Comparison of ENCODE assay signal across 29 cellular contexts in the genomic region with DNA sequence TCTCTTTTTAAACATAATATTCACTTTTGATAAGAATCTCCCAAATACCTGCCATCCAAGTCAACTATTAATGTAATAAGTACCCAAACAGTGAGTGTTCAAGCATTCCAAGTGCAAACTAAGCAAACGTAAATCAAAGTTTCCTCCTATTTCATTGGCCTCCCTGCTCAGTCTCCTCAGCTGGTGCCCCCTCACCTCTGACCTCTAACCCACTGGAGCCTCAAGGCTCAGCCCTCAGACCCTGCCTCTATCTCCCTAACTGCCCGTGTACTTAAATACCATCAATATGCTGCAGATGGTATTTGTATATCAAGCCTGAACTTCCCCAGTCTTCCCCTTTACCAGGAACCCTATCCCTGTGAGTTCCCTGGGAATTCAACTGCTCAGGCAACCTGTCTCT. TPM values are rescaled to one million over a fixed set of nuclear protein-coding genes. Genes with fewer than 3 reads are reported as not detected.
DNase-seq lines count a peak whose midpoint lies in the region; ATAC-seq, FAIRE-seq and TF ChIP-seq lines count a peak whose summit lies in the region.
"Had no signal": no experiment of that assay in that cellular context is flagged by ENCODE, and none has a peak within 500 bp of the region (broad histone marks: within the 10 kb centered on the region; RNA-seq: fewer than 3 reads in every experiment).

No MANE protein-coding gene starts in this region.

- no peak overlapping the region for H3K4me2 ChIP-seq in HepG2 (ENCODE audit: low read depth, low read length)
- H3K4me2 ChIP-seq: A549 had no signal

- no peaks in the 10 kb centered on the region for H3K27me3 ChIP-seq in CD8-positive, alpha-beta memory T cell (ENCODE audit: insufficient read depth, low read length, poor library complexity, severe bottlenecking)
- no peaks in the 10 kb centered on the region for H3K27me3 ChIP-seq in HepG2 (ENCODE audit: control insufficient read depth in 1 of 2, insufficient read depth in 2 of 2, low read length in 2 of 2)
- H3K27me3 ChIP-seq: colonic mucosa, stomach had no signal

- no peak overlapping the region for H2AFZ ChIP-seq in HepG2 (ENCODE audit: low read length)

- no peak overlapping the region for H3K9ac ChIP-seq in HepG2 (ENCODE audit: insufficient read depth, low read depth, low read length)

- peak overlapping the region; percentile 27 for H3K27ac Mint-ChIP-seq in activated T-cell treated with anti-CD3 and anti-CD28 coated beads, Interleukin-2, amount 50 U/mL, for 24 hours
- peak overlapping the region in 5 of 8 donors; percentile 33 to 81 (median 72) for H3K27ac Mint-ChIP-seq in CD8-positive, alpha-beta memory T cell
- peak overlapping the region; percentile 20 for H3K27ac Mint-ChIP-seq in activated T-helper 2 cell treated with anti-CD3 and anti-CD28 coated beads, Interferon-gamma antibody, Interleukin-2, Interleukin-4, amounts not matched to agents 10 μg/mL and 5 μg/mL and 100 μg/mL, durations not matched to agents 14 hours and 24 hours and 36 hours
- H3K27ac Mint-ChIP-seq in naive thymus-derived CD8-positive, alpha-beta T cell = peak overlapping the region in 7 of 10 donors; percentile 17 to 87 (median 37)
- H3K27ac Mint-ChIP-seq: activated naive CD4-positive, alpha-beta T cell treated with anti-CD3 and anti-CD28 coated beads, Interleukin-2, amount 10 ng/mL, durations not matched to agents 7 days and 5 days; CD8-positive, alpha-beta T cell; T-helper 1 cell treated with Interleukin-12 subunit alpha and Interleukin-12 subunit beta and Interleukin-4 antibody, amounts not matched to agents 30 μg/mL and 1 μg/mL, for 36 hours had no signal

- TF ChIP-seq CTCF in HepG2 (CRISPR knock-in tag; IDR thresholded peaks at IDR 0.05) = no peak

- H3K4me1 ChIP-seq in CD8-positive, alpha-beta memory T cell (ENCODE audit: insufficient read depth, low read length) = peaks cover 8% of the 10 kb centered on the region
- peaks cover 45% of the 10 kb centered on the region for H3K4me1 ChIP-seq in HepG2 (ENCODE audit: insufficient read depth, low read length)
- H3K4me1 ChIP-seq: A549, colonic mucosa had no signal

- intact Hi-C loops in activated T-helper 2 cell treated with anti-CD3 and anti-CD28 coated beads, Interferon-gamma antibody, Interleukin-2, Interleukin-4, amounts not matched to agents 10 μg/mL and 5 μg/mL and 100 μg/mL, durations not matched to agents 14 hours and 24 hours and 36 hours (cut with micrococcal nuclease) = no loop called here
- intact Hi-C loops in HepG2 (cut with micrococcal nuclease; ENCODE audit: unreplicated experiment) = no loop called here

- no peaks in the 10 kb centered on the region for H3K27me3 Mint-ChIP-seq in activated T-cell treated with anti-CD3 and anti-CD28 coated beads, Interleukin-2, amount 50 U/mL, for 24 hours
- H3K27me3 Mint-ChIP-seq in CD8-positive, alpha-beta memory T cell = no peaks in the 10 kb centered on the region
- H3K27me3 Mint-ChIP-seq in activated T-helper 2 cell treated with anti-CD3 and anti-CD28 coated beads, Interferon-gamma antibody, Interleukin-2, Interleukin-4, amounts not matched to agents 10 μg/mL and 5 μg/mL and 100 μg/mL, durations not matched to agents 14 hours and 24 hours and 36 hours (ENCODE audit: low read depth) = no peaks in the 10 kb centered on the region
- H3K27me3 Mint-ChIP-seq in naive thymus-derived CD8-positive, alpha-beta T cell = no peaks in the 10 kb centered on the region
- H3K27me3 Mint-ChIP-seq: activated naive CD4-positive, alpha-beta T cell treated with anti-CD3 and anti-CD28 coated beads, Interleukin-2, amount 10 ng/mL, durations not matched to agents 7 days and 5 days had no signal

- in situ Hi-C loops in HepG2 (cut with HindIII; ENCODE audit: extremely low pct_ligation_motif_present, low pct_unique_long_range_greater_than_20kb) = no loop called here

- no peak overlapping the region for H3K4me3 Mint-ChIP-seq in activated T-cell treated with anti-CD3 and anti-CD28 coated beads, Interleukin-2, amount 50 U/mL, for 24 hours
- H3K4me3 Mint-ChIP-seq in CD8-positive, alpha-beta memory T cell = no peak overlapping the region
- no peak overlapping the region for H3K4me3 Mint-ChIP-seq in activated T-helper 2 cell treated with anti-CD3 and anti-CD28 coated beads, Interferon-gamma antibody, Interleukin-2, Interleukin-4, amounts not matched to agents 10 μg/mL and 5 μg/mL and 100 μg/mL, durations not matched to agents 14 hours and 24 hours and 36 hours (ENCODE audit: low read depth)
- H3K4me3 Mint-ChIP-seq in naive thymus-derived CD8-positive, alpha-beta T cell = no peak overlapping the region
- H3K4me3 Mint-ChIP-seq: activated naive CD4-positive, alpha-beta T cell treated with anti-CD3 and anti-CD28 coated beads, Interleukin-2, amount 10 ng/mL, durations not matched to agents 7 days and 5 days; CD8-positive, alpha-beta T cell; T-helper 1 cell treated with Interleukin-12 subunit alpha and Interleukin-12 subunit beta and Interleukin-4 antibody, amounts not matched to agents 30 μg/mL and 1 μg/mL, for 36 hours had no signal

- TF ChIP-seq EP300 in HepG2 (IDR thresholded peaks at IDR 0.05; ENCODE audit: low read depth in 2 of 2, low read length in 2 of 2) (no peak), HepG2 (CRISPR knock-in tag; IDR thresholded peaks at IDR 0.05; ENCODE audit: borderline replicate concordance) (no peak)

- H3K4me3 ChIP-seq in CD8-positive, alpha-beta memory T cell (ENCODE audit: low read length) = no peak overlapping the region
- no peak overlapping the region for H3K4me3 ChIP-seq in HepG2 (replicated peaks in 1 of 3; ENCODE audit: insufficient read depth in 1 of 3, low read depth in 2 of 3, low read length in 3 of 3)
- H3K4me3 ChIP-seq: A549, colonic mucosa, SK-N-MC, stomach had no signal

- H3K9me3 ChIP-seq in CD8-positive, alpha-beta memory T cell (ENCODE audit: low read length) = no peaks in the 10 kb centered on the region
- H3K9me3 ChIP-seq in HepG2 (ENCODE audit: low read length) = no peaks in the 10 kb centered on the region
- H3K9me3 ChIP-seq: A549, colonic mucosa, stomach had no signal

- peaks cover 85% of the 10 kb centered on the region for H3K36me3 Mint-ChIP-seq in activated T-cell treated with anti-CD3 and anti-CD28 coated beads, Interleukin-2, amount 50 U/mL, for 24 hours (ENCODE audit: low read depth)
- peaks cover 0 to 26% (median 8%) of the 10 kb centered on the region in 3 donors for H3K36me3 Mint-ChIP-seq in CD8-positive, alpha-beta memory T cell
- peaks cover 61% of the 10 kb centered on the region for H3K36me3 Mint-ChIP-seq in activated T-helper 2 cell treated with anti-CD3 and anti-CD28 coated beads, Interferon-gamma antibody, Interleukin-2, Interleukin-4, amounts not matched to agents 10 μg/mL and 5 μg/mL and 100 μg/mL, durations not matched to agents 14 hours and 24 hours and 36 hours (ENCODE audit: low read depth)
- H3K36me3 Mint-ChIP-seq in naive thymus-derived CD8-positive, alpha-beta T cell = peaks cover 0 to 32% (median 27%) of the 10 kb centered on the region in 3 donors

- ATAC-seq in naive thymus-derived CD8-positive, alpha-beta T cell = no peak
- no peak for ATAC-seq in GM21576 (IDR thresholded peaks at IDR 0.05; ENCODE audit: unreplicated experiment)
- no peak for ATAC-seq in HepG2
- ATAC-seq: A549; CD8-positive, alpha-beta T cell; left colon had no signal

- no peak for TF ChIP-seq POLR2A in HepG2 (IDR thresholded peaks at IDR 0.05; ENCODE audit: insufficient read depth in 1 of 2, low read depth in 2 of 2, low read length in 2 of 2)

- no peaks in the 10 kb centered on the region for H3K9me3 Mint-ChIP-seq in activated T-cell treated with anti-CD3 and anti-CD28 coated beads, Interleukin-2, amount 50 U/mL, for 24 hours
- no peaks in the 10 kb centered on the region for H3K9me3 Mint-ChIP-seq in CD8-positive, alpha-beta memory T cell
- no peaks in the 10 kb centered on the region for H3K9me3 Mint-ChIP-seq in activated T-helper 2 cell treated with anti-CD3 and anti-CD28 coated beads, Interferon-gamma antibody, Interleukin-2, Interleukin-4, amounts not matched to agents 10 μg/mL and 5 μg/mL and 100 μg/mL, durations not matched to agents 14 hours and 24 hours and 36 hours
- no peaks in the 10 kb centered on the region for H3K9me3 Mint-ChIP-seq in naive thymus-derived CD8-positive, alpha-beta T cell
- H3K9me3 Mint-ChIP-seq: activated naive CD4-positive, alpha-beta T cell treated with anti-CD3 and anti-CD28 coated beads, Interleukin-2, amount 10 ng/mL, durations not matched to agents 7 days and 5 days; CD8-positive, alpha-beta T cell; T-helper 1 cell treated with Interleukin-12 subunit alpha and Interleukin-12 subunit beta and Interleukin-4 antibody, amounts not matched to agents 30 μg/mL and 1 μg/mL, for 36 hours had no signal

- peaks cover 62% of the 10 kb centered on the region for H3K79me2 ChIP-seq in HepG2 (ENCODE audit: insufficient read depth, low read length)

- TF ChIP-seq RAD21 in HepG2 (CRISPR knock-in tag; IDR thresholded peaks at IDR 0.05) = no peak

- H3K27ac ChIP-seq in CD8-positive, alpha-beta memory T cell (ENCODE audit: low read depth, low read length) = no peak overlapping the region
- H3K27ac ChIP-seq in HepG2 (ENCODE audit: extremely low read length, insufficient read depth, low read length) = no peak overlapping the region
- H3K27ac ChIP-seq: A549, colonic mucosa, SK-N-MC, stomach had no signal

- CTCF ChIA-PET in CD8-positive, alpha-beta memory T cell (lab: Charles Lee) = interaction anchor here (1.5 kb wide), 1 partner anchor 24 kb away, joined by 4 read pairs; no protein-coding TSS in a partner anchor
- CTCF ChIA-PET in HepG2 (lab: Yijun Ruan, JAX; ENCODE audit: low intra/inter-chr PET ratio, low total read pairs) = no interaction called here

- POLR2A ChIA-PET in CD8-positive, alpha-beta memory T cell (lab: Charles Lee) = no interaction called here
- POLR2A ChIA-PET in naive thymus-derived CD8-positive, alpha-beta T cell (lab: Charles Lee) = no interaction called here
- POLR2A ChIA-PET in HepG2 (lab: Yijun Ruan, JAX) = interaction anchor here (0.7 kb wide), 1 partner anchor 32 kb away, joined by 3 read pairs; a partner anchor contains a TSS

- H3K36me3 ChIP-seq in CD8-positive, alpha-beta memory T cell (ENCODE audit: insufficient read depth, low read length) = peaks cover 3% of the 10 kb centered on the region
- peaks cover 1 to 13% of the 10 kb centered on the region in 2 experiments; a peak in 2 of 5 replicates for H3K36me3 ChIP-seq in HepG2 (replicated peaks in 1 of 2; ENCODE audit: control insufficient read depth in 1 of 2, insufficient read depth in 2 of 2, low read length in 2 of 2)
- H3K36me3 ChIP-seq: colonic mucosa had no signal

- 97% methylated on average over 2 of the region's 2 CpGs for WGBS in HepG2 (ENCODE audit: low lambda C conversion rate)

- H4K20me1 ChIP-seq in HepG2 (ENCODE audit: insufficient read depth, low read length) = peaks cover 29% of the 10 kb centered on the region; the same call in 1 of the 2 replicates

- peaks cover 76% of the 10 kb centered on the region for H3K4me1 Mint-ChIP-seq in activated T-cell treated with anti-CD3 and anti-CD28 coated beads, Interleukin-2, amount 50 U/mL, for 24 hours (ENCODE audit: low read depth)
- peaks cover 54 to 88% (median 81%) of the 10 kb centered on the region in 3 donors for H3K4me1 Mint-ChIP-seq in CD8-positive, alpha-beta memory T cell
- H3K4me1 Mint-ChIP-seq in activated T-helper 2 cell treated with anti-CD3 and anti-CD28 coated beads, Interferon-gamma antibody, Interleukin-2, Interleukin-4, amounts not matched to agents 10 μg/mL and 5 μg/mL and 100 μg/mL, durations not matched to agents 14 hours and 24 hours and 36 hours (ENCODE audit: low read depth) = peaks cover 54% of the 10 kb centered on the region
- peaks cover 24 to 73% (median 67%) of the 10 kb centered on the region in 4 donors for H3K4me1 Mint-ChIP-seq in naive thymus-derived CD8-positive, alpha-beta T cell

- no TSS peak for BruUV-seq in HepG2 (replicated peaks; lab: Mats Ljungman, UMichigan)

- FAIRE-seq in HepG2 (lab: Jason Lieb, UNC) = no peak
- FAIRE-seq: A549, TTC549 had no signal

- no peak for DNase-seq in activated T-cell treated with anti-CD3 and anti-CD28 coated beads, Interleukin-2, amount 50 U/mL, for 24 hours
- DNase-seq in activated T-cell treated with anti-CD3 and anti-CD28 coated beads for 4 hours = no peak
- DNase-seq in CD8-positive, alpha-beta memory T cell = no peak
- no peak for DNase-seq in activated T-helper 2 cell treated with anti-CD3 and anti-CD28 coated beads, Interferon-gamma antibody, Interleukin-2, Interleukin-4, amounts not matched to agents 10 μg/mL and 5 μg/mL and 100 μg/mL, durations not matched to agents 14 hours and 24 hours and 36 hours (ENCODE audit: low spot score)
- no peak for DNase-seq in naive thymus-derived CD8-positive, alpha-beta T cell
- no peak for DNase-seq in NCI-H146 treated with DMSO at 0.1 percent for 48 hours (lab: John Stamatoyannopoulos, UW; ENCODE audit: unreplicated experiment)
- DNase-seq in HepG2 (ENCODE audit: low spot score) = no peak
- DNase-seq: activated CD4-positive, alpha-beta T cell treated with anti-CD3 and anti-CD28 coated beads for 1 hour; activated naive CD4-positive, alpha-beta T cell treated with anti-CD3 and anti-CD28 coated beads, Interleukin-2, amount 10 ng/mL, durations not matched to agents 7 days and 5 days; anterior cingulate cortex; CD8-positive, alpha-beta T cell; colonic mucosa; effector CD8-positive, alpha-beta T cell; erythroblast; H7; Kasumi-1; left colon; NCI-H1417 treated with DMSO at 0.1 percent for 48 hours; NCI-H2081; NCI-H2227 treated with DMSO at 0.1 percent for 48 hours; NCI-H526; NK-92 treated with Interleukin-12 subunit alpha and Interleukin-12 subunit beta, amount 100 ng/mL, for 24 hours; stimulated activated CD4-positive, alpha-beta T cell treated with anti-CD3 and anti-CD28 coated beads, Interleukin-1b, Interleukin-23, amount 100 ng/mL, for 48 hours; stomach had no signal

RNA-seq across cellular contexts. Expression of a gene that starts 31.8 kb away (rescaled TPM):
- total RNA-seq in CD8-positive, alpha-beta memory T cell = 10 to 100 TPM; 49.4 to 49.7 TPM
- polyA plus RNA-seq in CD8-positive, alpha-beta memory T cell = 3.6 TPM
- 50.5 and 52.2 TPM in 2 replicates for total RNA-seq in activated T-helper 2 cell treated with anti-CD3 and anti-CD28 coated beads, Interferon-gamma antibody, Interleukin-2, Interleukin-4, amounts not matched to agents 10 μg/mL and 5 μg/mL and 100 μg/mL, durations not matched to agents 14 hours and 24 hours and 36 hours
- total RNA-seq in naive thymus-derived CD8-positive, alpha-beta T cell = 10 to 100 TPM; 12.6 to 12.9 TPM
- polyA plus RNA-seq in naive thymus-derived CD8-positive, alpha-beta T cell = 1 to 10 TPM in 2 of 3 donors, under 1 TPM in 1; 0.96 to 1.7 (median 1.6) TPM
- 12.8 and 13.7 TPM in 2 replicates for total RNA-seq in HepG2 (2016; rRNA removed; fragmentation: Illumina TruSeq; extraction: Trizol)
- 4.3 and 5.4 TPM in 2 replicates for total RNA-seq in HepG2 (2016; cell fraction: cytosol; rRNA removed; fragmentation: Illumina TruSeq; extraction: Trizol; ENCODE audit: low read depth)
- total RNA-seq in HepG2 (2016; cell fraction: insoluble cytoplasmic fraction; rRNA removed; fragmentation: Illumina TruSeq; extraction: Trizol) = 12.1 and 12.6 TPM in 2 replicates
- total RNA-seq in HepG2 (2016; cell fraction: membrane; rRNA removed; fragmentation: Illumina TruSeq; extraction: Trizol) = 7.0 and 7.9 TPM in 2 replicates
- 10.5 and 11.5 TPM in 2 replicates for total RNA-seq in HepG2 (2016; cell fraction: nucleus; rRNA removed; fragmentation: Illumina TruSeq; extraction: Trizol)
- 11.2 and 13.3 TPM in 2 replicates for polyA plus RNA-seq in HepG2 (2011; rRNA removed)
- polyA plus RNA-seq in HepG2 (2011; cell fraction: cytosol; rRNA removed) = 10.0 and 13.2 TPM in 2 replicates
- polyA plus RNA-seq in HepG2 (2011; cell fraction: nucleus; rRNA removed) = 4.9 and 5.5 TPM in 2 replicates
- 11.0 and 11.8 TPM in 2 replicates for polyA plus RNA-seq in HepG2 (2012)
- polyA plus RNA-seq in HepG2 (2016; cell fraction: cytosol; fragmentation: Illumina TruSeq; extraction: Trizol; ENCODE audit: low read depth) = 0.72 and 0.77 TPM in 2 replicates
- 13.1 and 14.5 TPM in 2 replicates for polyA plus RNA-seq in HepG2 (2016; cell fraction: insoluble cytoplasmic fraction; fragmentation: Illumina TruSeq; extraction: Trizol; ENCODE audit: low read depth)
- 4.8 TPM in 2 replicates for polyA plus RNA-seq in HepG2 (2016; cell fraction: membrane; fragmentation: Illumina TruSeq; extraction: Trizol; ENCODE audit: low read depth)
- 14.6 and 15.9 TPM in 2 replicates for polyA plus RNA-seq in HepG2 (2016; cell fraction: nucleus; fragmentation: Illumina TruSeq; extraction: Trizol; ENCODE audit: insufficient read depth, low read depth)
- polyA minus RNA-seq in HepG2 (2011; rRNA and poly(A)+ RNA removed; ENCODE audit: low replicate concordance) = 12.6 and 31.1 TPM in 2 replicates
- polyA minus RNA-seq in HepG2 (2011; cell fraction: cytosol; rRNA and poly(A)+ RNA removed) = 16.8 and 17.1 TPM in 2 replicates
- polyA minus RNA-seq in HepG2 (2011; cell fraction: nucleus; rRNA and poly(A)+ RNA removed) = 15.8 and 18.3 TPM in 2 replicates

RNA-seq across cellular contexts. Expression of a gene that starts 57.2 kb away (rescaled TPM):
- 10 to 100 TPM; 46.7 to 47.8 TPM for total RNA-seq in CD8-positive, alpha-beta memory T cell
- 81.2 TPM for polyA plus RNA-seq in CD8-positive, alpha-beta memory T cell
- total RNA-seq in activated T-helper 2 cell treated with anti-CD3 and anti-CD28 coated beads, Interferon-gamma antibody, Interleukin-2, Interleukin-4, amounts not matched to agents 10 μg/mL and 5 μg/mL and 100 μg/mL, durations not matched to agents 14 hours and 24 hours and 36 hours = 39.2 and 40.5 TPM in 2 replicates
- total RNA-seq in naive thymus-derived CD8-positive, alpha-beta T cell = 10 to 100 TPM; 26.7 to 30.6 TPM
- 10 to 100 TPM; 38.8 to 64.4 (median 39.8) TPM for polyA plus RNA-seq in naive thymus-derived CD8-positive, alpha-beta T cell
- 31.6 and 63.0 TPM in 2 replicates for total RNA-seq in HepG2 (2016; rRNA removed; fragmentation: Illumina TruSeq; extraction: Trizol)
- total RNA-seq in HepG2 (2016; cell fraction: cytosol; rRNA removed; fragmentation: Illumina TruSeq; extraction: Trizol; ENCODE audit: low read depth) = 25.6 and 30.5 TPM in 2 replicates
- 31.1 and 66.3 TPM in 2 replicates for total RNA-seq in HepG2 (2016; cell fraction: insoluble cytoplasmic fraction; rRNA removed; fragmentation: Illumina TruSeq; extraction: Trizol)
- 32.0 and 35.3 TPM in 2 replicates for total RNA-seq in HepG2 (2016; cell fraction: membrane; rRNA removed; fragmentation: Illumina TruSeq; extraction: Trizol)
- total RNA-seq in HepG2 (2016; cell fraction: nucleus; rRNA removed; fragmentation: Illumina TruSeq; extraction: Trizol) = 52.7 and 62.7 TPM in 2 replicates
- 56.6 and 66.1 TPM in 2 replicates for polyA plus RNA-seq in HepG2 (2011; rRNA removed)
- 58.8 and 79.4 TPM in 2 replicates for polyA plus RNA-seq in HepG2 (2011; cell fraction: cytosol; rRNA removed)
- 21.8 and 28.5 TPM in 2 replicates for polyA plus RNA-seq in HepG2 (2011; cell fraction: nucleus; rRNA removed)
- polyA plus RNA-seq in HepG2 (2012) = 38.2 and 44.5 TPM in 2 replicates
- polyA plus RNA-seq in HepG2 (2016; cell fraction: cytosol; fragmentation: Illumina TruSeq; extraction: Trizol; ENCODE audit: low read depth) = 19.0 and 26.3 TPM in 2 replicates
- polyA plus RNA-seq in HepG2 (2016; cell fraction: insoluble cytoplasmic fraction; fragmentation: Illumina TruSeq; extraction: Trizol; ENCODE audit: low read depth) = 29.3 and 32.0 TPM in 2 replicates
- 23.0 and 24.1 TPM in 2 replicates for polyA plus RNA-seq in HepG2 (2016; cell fraction: membrane; fragmentation: Illumina TruSeq; extraction: Trizol; ENCODE audit: low read depth)
- polyA plus RNA-seq in HepG2 (2016; cell fraction: nucleus; fragmentation: Illumina TruSeq; extraction: Trizol; ENCODE audit: insufficient read depth, low read depth) = 81.3 and 91.5 TPM in 2 replicates
- 31.0 and 35.1 TPM in 2 replicates for polyA minus RNA-seq in HepG2 (2011; rRNA and poly(A)+ RNA removed; ENCODE audit: low replicate concordance)
- 19.4 and 21.8 TPM in 2 replicates for polyA minus RNA-seq in HepG2 (2011; cell fraction: cytosol; rRNA and poly(A)+ RNA removed)
- polyA minus RNA-seq in HepG2 (2011; cell fraction: nucleus; rRNA and poly(A)+ RNA removed) = 64.9 and 77.1 TPM in 2 replicates

Comparison
In these comparisons a context has a peak if more than half of its experiments do, and no peak if none do; other contexts are left out.
1. H3K27ac Mint-ChIP-seq: peak in every context shown above with its lines; median percentile 72 in CD8-positive, alpha-beta memory T cell; 37 in naive thymus-derived CD8-positive, alpha-beta T cell; 27 in activated T-cell treated with anti-CD3 and anti-CD28 coated beads, Interleukin-2, amount 50 U/mL, for 24 hours; 20 in activated T-helper 2 cell treated with anti-CD3 and anti-CD28 coated beads, Interferon-gamma antibody, Interleukin-2, Interleukin-4, amounts not matched to agents 10 μg/mL and 5 μg/mL and 100 μg/mL, durations not matched to agents 14 hours and 24 hours and 36 hours.